In the genomic region with DNA sequence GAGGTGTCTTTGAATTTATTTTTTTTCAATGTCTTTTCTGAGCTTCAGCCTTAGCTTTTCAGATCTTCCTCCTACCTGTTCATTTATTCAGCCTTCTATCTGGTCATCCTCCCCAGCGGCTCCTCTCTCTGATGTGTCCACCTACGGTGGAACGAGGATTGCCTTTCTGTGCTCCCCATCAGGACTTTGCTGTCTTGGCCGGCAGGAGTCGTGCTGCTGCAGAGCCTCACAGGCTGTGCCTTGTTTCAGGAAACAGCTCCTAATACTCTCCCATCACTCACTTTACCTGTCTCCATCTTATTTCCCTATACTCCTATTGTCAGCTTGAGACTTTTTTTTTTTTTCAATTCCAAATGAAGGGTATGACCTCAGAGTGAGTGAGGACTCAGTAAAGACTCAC, we compare ENCODE assay signal across 15 cellular contexts.
A peak's percentile ranks its signal among the peaks of the same experiment; 100 is the strongest.
DNase-seq lines count a peak whose midpoint lies in the region; ATAC-seq and TF ChIP-seq lines count a peak whose summit lies in the region.
"Had no signal": no experiment of that assay in that cellular context is flagged by ENCODE, and none has a peak within 500 bp of the region (broad histone marks: within the 10 kb centered on the region; RNA-seq: fewer than 3 reads in every experiment).

No MANE protein-coding gene starts in this region.

- H3K4me1 Mint-ChIP-seq in HFFc6 (ENCODE audit: low read depth) (peaks cover 19% of the 10 kb centered on the region), nephron (no peaks in the 10 kb centered on the region), progenitor cell of endocrine pancreas (ENCODE audit: low read depth) (no peaks in the 10 kb centered on the region)
- peaks cover 0 to 4% (median 0%) of the 10 kb centered on the region in 7 donors for H3K4me1 Mint-ChIP-seq in naive thymus-derived CD4-positive, alpha-beta T cell

- POLR2A ChIA-PET in naive thymus-derived CD4-positive, alpha-beta T cell (lab: Charles Lee) = no interaction called here

- H3K9me3 ChIP-seq in naive thymus-derived CD4-positive, alpha-beta T cell (ENCODE audit: control insufficient read depth in 2 of 3, low read length in 3 of 3) = no peaks in the 10 kb centered on the region
- H3K9me3 ChIP-seq: A549, BE2C had no signal

- no peak overlapping the region for H3K27ac ChIP-seq in foreskin keratinocyte
- no peak overlapping the region for H3K27ac ChIP-seq in naive thymus-derived CD4-positive, alpha-beta T cell (ENCODE audit: low read depth, low read length)
- H3K27ac ChIP-seq: A549, C4-2B, HL-60 had no signal

- ATAC-seq in foreskin keratinocyte = no peak
- no peak for ATAC-seq in naive thymus-derived CD4-positive, alpha-beta T cell
- ATAC-seq: A549, GM12878 had no signal

- H3K36me3 Mint-ChIP-seq in HFFc6 (ENCODE audit: low read depth) (peaks cover 46% of the 10 kb centered on the region), nephron (ENCODE audit: low read depth) (peaks cover 44% of the 10 kb centered on the region), progenitor cell of endocrine pancreas (ENCODE audit: insufficient read depth) (peaks cover 22% of the 10 kb centered on the region)
- H3K36me3 Mint-ChIP-seq in naive thymus-derived CD4-positive, alpha-beta T cell = peaks cover 0 to 22% (median 6%) of the 10 kb centered on the region in 5 donors
- H3K36me3 Mint-ChIP-seq: CD4-positive, alpha-beta memory T cell had no signal

- H3K4me1 ChIP-seq in foreskin keratinocyte = no peaks in the 10 kb centered on the region
- no peaks in the 10 kb centered on the region for H3K4me1 ChIP-seq in naive thymus-derived CD4-positive, alpha-beta T cell (ENCODE audit: control insufficient read depth in 2 of 2, insufficient read depth in 2 of 2, low read length in 2 of 2)
- H3K4me1 ChIP-seq: A549, BE2C had no signal

- H3K27me3 ChIP-seq in foreskin keratinocyte = no peaks in the 10 kb centered on the region
- no peaks in the 10 kb centered on the region for H3K27me3 ChIP-seq in naive thymus-derived CD4-positive, alpha-beta T cell (ENCODE audit: control insufficient read depth in 2 of 2, insufficient read depth in 2 of 2, low read length in 2 of 2)
- H3K27me3 ChIP-seq: BE2C had no signal

- H3K27ac Mint-ChIP-seq in HFFc6 (peak overlapping the region; percentile 2; the same call in 1 of the 2 replicates), nephron (peak overlapping the region in 2 of 3 experiments; percentile 9 to 11), progenitor cell of endocrine pancreas (peak overlapping the region; percentile 51)
- peak overlapping the region in 1 of 9 donors; percentile 26 for H3K27ac Mint-ChIP-seq in naive thymus-derived CD4-positive, alpha-beta T cell
- H3K27ac Mint-ChIP-seq: CD4-positive, alpha-beta memory T cell had no signal

- no peak overlapping the region for H3K4me3 Mint-ChIP-seq in HFFc6
- no peak overlapping the region for H3K4me3 Mint-ChIP-seq in nephron
- H3K4me3 Mint-ChIP-seq in progenitor cell of endocrine pancreas (ENCODE audit: low read depth) = no peak overlapping the region
- H3K4me3 Mint-ChIP-seq in naive thymus-derived CD4-positive, alpha-beta T cell = no peak overlapping the region
- H3K4me3 Mint-ChIP-seq: CD4-positive, alpha-beta memory T cell had no signal

- CTCF ChIA-PET in naive thymus-derived CD4-positive, alpha-beta T cell (lab: Charles Lee) = no interaction called here

- DNase-seq in HFFc6 (no peak), foreskin keratinocyte (no peak), progenitor cell of endocrine pancreas (ENCODE audit: low spot score, unreplicated experiment) (no peak), NCI-H1105 (lab: John Stamatoyannopoulos, UW) (no peak), kidney glomerular epithelial cell (lab: John Stamatoyannopoulos, UW) (no peak)
- no peak for DNase-seq in naive thymus-derived CD4-positive, alpha-beta T cell
- DNase-seq: BE2C; CD4-positive, alpha-beta memory T cell; DMS79; HCEC 1CT had no signal

- TF ChIP-seq CTCF in HFFc6 (IDR thresholded peaks at IDR 0.05) (no peak), foreskin keratinocyte (conservative IDR thresholded peaks at IDR 0.05) (peak; percentile 20), nephron (IDR thresholded peaks at IDR 0.05; ENCODE audit: unreplicated experiment in 3 of 3) (no peak), progenitor cell of endocrine pancreas (IDR thresholded peaks at IDR 0.05; ENCODE audit: unreplicated experiment) (no peak)

- H3K36me3 ChIP-seq in naive thymus-derived CD4-positive, alpha-beta T cell (ENCODE audit: control insufficient read depth in 2 of 3, insufficient read depth in 3 of 3, low read length in 3 of 3) = no peaks in the 10 kb centered on the region

- H3K9me3 Mint-ChIP-seq in HFFc6 = no peaks in the 10 kb centered on the region
- no peaks in the 10 kb centered on the region for H3K9me3 Mint-ChIP-seq in nephron
- H3K9me3 Mint-ChIP-seq in progenitor cell of endocrine pancreas (ENCODE audit: low read depth) = no peaks in the 10 kb centered on the region
- peaks cover 0 to 8% (median 0%) of the 10 kb centered on the region in 11 donors for H3K9me3 Mint-ChIP-seq in naive thymus-derived CD4-positive, alpha-beta T cell

- intact Hi-C loops in naive thymus-derived CD4-positive, alpha-beta T cell (cut with micrococcal nuclease) = no loop called here

- H3K4me3 ChIP-seq in naive thymus-derived CD4-positive, alpha-beta T cell (ENCODE audit: low read length) = no peak overlapping the region
- H3K4me3 ChIP-seq: A549, GM12878 had no signal

- H3K27me3 Mint-ChIP-seq in HFFc6 (ENCODE audit: insufficient read depth) (peaks cover 2% of the 10 kb centered on the region), nephron (ENCODE audit: low read depth) (peaks cover 3% of the 10 kb centered on the region), progenitor cell of endocrine pancreas (no peaks in the 10 kb centered on the region)
- H3K27me3 Mint-ChIP-seq in naive thymus-derived CD4-positive, alpha-beta T cell = no peaks in the 10 kb centered on the region
- H3K27me3 Mint-ChIP-seq: CD4-positive, alpha-beta memory T cell had no signal
